Comparison of ENCODE assay signal across 8 cellular contexts in the genomic region with DNA sequence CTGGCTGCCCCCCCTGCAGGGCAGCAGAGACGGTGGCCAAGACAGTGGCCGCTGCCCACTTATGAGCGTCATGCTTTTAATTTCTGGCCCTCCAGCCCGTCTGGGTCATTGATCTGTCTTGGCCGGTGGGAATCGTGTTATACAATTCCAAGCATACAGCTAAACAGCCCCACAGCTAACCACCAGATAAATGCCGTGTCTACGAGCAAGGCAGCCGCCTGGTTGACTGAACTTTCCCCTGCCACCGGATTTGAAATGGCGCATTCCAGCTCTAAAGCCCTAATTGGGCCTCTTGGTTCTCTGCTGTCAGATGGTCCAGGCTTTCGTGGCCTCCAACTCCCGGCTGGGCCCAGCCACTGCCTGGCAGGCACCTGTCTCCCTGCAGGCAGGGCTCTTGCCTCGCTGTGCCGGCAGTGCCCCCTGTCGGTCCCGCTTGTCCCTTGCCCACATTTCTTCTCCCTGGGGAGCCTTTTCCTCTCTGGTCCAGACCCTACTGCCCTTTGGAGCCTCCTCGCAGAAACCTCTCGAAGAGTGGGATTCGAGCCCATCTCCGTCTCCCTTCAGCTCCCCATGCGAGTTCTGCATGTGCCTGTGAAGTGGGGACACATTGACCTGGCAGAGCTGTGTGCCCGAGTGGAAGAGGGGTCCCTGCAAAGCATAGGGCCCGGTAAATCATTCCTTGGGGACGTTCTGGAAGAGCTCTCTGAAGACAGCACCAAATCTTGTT. TPM values are rescaled to one million over a fixed set of nuclear protein-coding genes. Genes with fewer than 3 reads are reported as not detected.
A peak's percentile ranks its signal among the peaks of the same experiment; 100 is the strongest.
DNase-seq lines count a peak whose midpoint lies in the region; ATAC-seq and TF ChIP-seq lines count a peak whose summit lies in the region.

No MANE protein-coding gene starts in this region.

- TF ChIP-seq CTCF in GM12875 (IDR thresholded peaks at IDR 0.05; ENCODE audit: borderline replicate concordance, insufficient read depth, low read depth, low read length) (peak; percentile 83), foreskin keratinocyte (conservative IDR thresholded peaks at IDR 0.05) (peak; percentile 81), ovary (IDR thresholded peaks at IDR 0.05) (no peak)

- H3K27me3 Mint-ChIP-seq in activated CD8-positive, alpha-beta memory T cell treated with anti-CD3 and anti-CD28 coated beads, Interleukin-2, amount 10 ng/mL, durations not matched to agents 7 days and 5 days: peaks cover 34% of the 10 kb centered on the region

- no peaks in the 10 kb centered on the region for H3K36me3 Mint-ChIP-seq in activated CD8-positive, alpha-beta memory T cell treated with anti-CD3 and anti-CD28 coated beads, Interleukin-2, amount 10 ng/mL, durations not matched to agents 7 days and 5 days

- no peaks in the 10 kb centered on the region for H3K9me3 ChIP-seq in ovary

- no peaks in the 10 kb centered on the region for H3K36me3 ChIP-seq in ovary

- no peaks in the 10 kb centered on the region for H3K4me1 ChIP-seq in foreskin keratinocyte
- no peaks in the 10 kb centered on the region for H3K4me1 ChIP-seq in ovary (ENCODE audit: insufficient read depth)

- H3K27ac ChIP-seq in foreskin keratinocyte (no peak overlapping the region), ovary (no peak overlapping the region)

- CTCF ChIA-PET in activated CD8-positive, alpha-beta memory T cell treated with anti-CD3 and anti-CD28 coated beads, Interleukin-2, amount 10 ng/mL, durations not matched to agents 7 days and 5 days (lab: Charles Lee): interaction anchor here (0.8 to 1.4 kb wide), 3 partner anchors 25 to 221 kb away, joined by 3 to 5 read pairs (median 3); no protein-coding TSS in a partner anchor

- no peak for TF ChIP-seq EP300 in ovary (IDR thresholded peaks at IDR 0.05)

- H3K9me3 Mint-ChIP-seq in activated CD8-positive, alpha-beta memory T cell treated with anti-CD3 and anti-CD28 coated beads, Interleukin-2, amount 10 ng/mL, durations not matched to agents 7 days and 5 days (ENCODE audit: low read depth): no peaks in the 10 kb centered on the region

- H3K4me3 Mint-ChIP-seq in activated CD8-positive, alpha-beta memory T cell treated with anti-CD3 and anti-CD28 coated beads, Interleukin-2, amount 10 ng/mL, durations not matched to agents 7 days and 5 days: no peak overlapping the region

- WGBS in ovary, 3 donors: 42 to 62% (median 44%) methylated on average over 25 of the region's 25 CpGs

- H3K4me3 ChIP-seq in GM12875 (ENCODE audit: low read depth, low read length) (no peak overlapping the region), ovary (no peak overlapping the region)

- no peaks in the 10 kb centered on the region for H3K4me1 Mint-ChIP-seq in activated CD8-positive, alpha-beta memory T cell treated with anti-CD3 and anti-CD28 coated beads, Interleukin-2, amount 10 ng/mL, durations not matched to agents 7 days and 5 days

- H3K27ac Mint-ChIP-seq in activated CD8-positive, alpha-beta memory T cell treated with anti-CD3 and anti-CD28 coated beads, Interleukin-2, amount 10 ng/mL, durations not matched to agents 7 days and 5 days: no peak overlapping the region

- intact Hi-C loops in ovary (cut with DNase I): no loop called here

- H3K27me3 ChIP-seq in foreskin keratinocyte (peaks cover 58% of the 10 kb centered on the region), ovary (no peaks in the 10 kb centered on the region)

- TF ChIP-seq POLR2A in ovary (IDR thresholded peaks at IDR 0.05): no peak

- ATAC-seq in activated CD8-positive, alpha-beta memory T cell treated with anti-CD3 and anti-CD28 coated beads, Interleukin-2, amount 10 ng/mL, durations not matched to agents 7 days and 5 days: peak; percentile 47
- ATAC-seq in foreskin keratinocyte (peak; percentile 38), HG02981 (IDR thresholded peaks at IDR 0.05; ENCODE audit: unreplicated experiment) (no peak)

- DNase-seq in AG20443 (ENCODE audit: low spot score) (peak; percentile 50), NCI-H226 (peak; percentile 8), foreskin keratinocyte (no peak), ovary (no peak)
- peak; percentile 60 for DNase-seq in activated CD8-positive, alpha-beta memory T cell treated with anti-CD3 and anti-CD28 coated beads, Interleukin-2, amount 10 ng/mL, durations not matched to agents 7 days and 5 days
- peak; percentile 32 to 56 (median 34) for DNase-seq in stimulated activated CD4-positive, alpha-beta T cell treated with anti-CD3 and anti-CD28 coated beads, Interleukin-12 subunit alpha, Interleukin-12 subunit beta, amount 100 ng/mL, for 48 hours (ENCODE audit: low read depth in 2 of 3, low spot score in 1 of 3)

RNA-seq across cellular contexts. Expression of a gene that starts 1.8 kb away (rescaled TPM):
- total RNA-seq in activated CD8-positive, alpha-beta memory T cell treated with anti-CD3 and anti-CD28 coated beads, Interleukin-2, amount 10 ng/mL, durations not matched to agents 7 days and 5 days: not detected
- total RNA-seq in foreskin keratinocyte (not detected in 2 replicates), ovary (1 to 10 TPM in 1 of 7 donors, under 1 TPM in 4, not detected in 2; 0.13 to 3.4 (median 0.20) TPM)
- polyA plus RNA-seq in foreskin keratinocyte (not detected in 2 replicates), ovary (under 1 TPM; 0.07 to 0.97 TPM)

Comparison
In these comparisons a context has a peak if more than half of its experiments do, and no peak if none do; other contexts are left out.
1. DNase-seq: peak in AG20443 (single experiment), NCI-H226 (single experiment), activated CD8-positive, alpha-beta memory T cell treated with anti-CD3 and anti-CD28 coated beads, Interleukin-2, amount 10 ng/mL, durations not matched to agents 7 days and 5 days (single experiment) and stimulated activated CD4-positive, alpha-beta T cell treated with anti-CD3 and anti-CD28 coated beads, Interleukin-12 subunit alpha, Interleukin-12 subunit beta, amount 100 ng/mL, for 48 hours (3 of 3); none in foreskin keratinocyte (0 of 2) and ovary (0 of 5).
2. CTCF ChIP-seq: peak in GM12875 (single experiment) and foreskin keratinocyte (single experiment); none in ovary (0 of 3).